In the genomic region with DNA sequence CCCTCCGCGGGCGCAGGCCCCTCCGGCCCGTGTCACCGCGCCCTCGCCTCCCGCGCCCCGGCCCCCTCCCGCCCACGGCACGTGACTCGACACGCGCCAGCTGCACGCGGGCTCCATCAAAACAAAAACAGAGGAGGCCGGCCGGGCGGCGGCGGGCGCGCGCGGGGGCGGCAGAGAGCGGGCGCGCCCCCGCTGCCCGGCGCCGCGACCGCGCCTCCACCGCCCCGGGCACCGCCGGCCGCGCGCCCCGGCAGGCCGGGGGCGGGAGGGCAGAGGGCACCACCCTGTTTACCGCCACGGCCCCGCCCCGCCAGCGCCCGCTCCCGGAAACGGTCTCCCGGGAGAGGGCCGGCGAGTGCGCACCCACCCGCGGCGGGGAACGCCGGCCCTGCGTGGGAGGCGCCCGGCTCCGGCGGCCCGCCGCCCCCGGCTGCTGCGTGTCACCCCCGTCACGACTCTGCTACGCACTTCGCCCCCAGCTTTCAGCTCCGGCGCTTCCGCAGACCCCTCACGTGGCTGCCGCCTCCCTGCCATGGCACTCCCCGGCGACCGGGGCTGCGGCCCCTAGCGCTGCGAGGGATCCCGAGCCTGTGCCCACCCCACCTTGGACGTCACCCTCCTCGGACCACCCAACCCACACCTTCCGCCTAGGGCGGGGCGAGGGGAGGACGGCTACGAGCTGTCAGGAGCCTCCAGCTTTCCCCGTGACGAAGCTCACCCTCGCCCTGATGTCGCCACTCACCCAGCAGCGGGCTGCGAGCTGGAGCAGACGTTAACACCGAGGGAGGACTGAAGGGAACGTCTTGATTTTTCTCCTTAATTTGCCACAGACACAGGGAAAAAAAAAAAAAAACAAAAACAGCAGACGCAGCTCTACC, we compare ENCODE assay signal across 1 cellular context.
TF ChIP-seq lines count a peak whose summit lies in the region.

No MANE protein-coding gene starts in this region.

TF ChIP-seq in K562, 482 proteins besides CTCF, POLR2A, EP300 and RAD21 (continued from another document and continues in another):
- TF ChIP-seq, protein P1, sequence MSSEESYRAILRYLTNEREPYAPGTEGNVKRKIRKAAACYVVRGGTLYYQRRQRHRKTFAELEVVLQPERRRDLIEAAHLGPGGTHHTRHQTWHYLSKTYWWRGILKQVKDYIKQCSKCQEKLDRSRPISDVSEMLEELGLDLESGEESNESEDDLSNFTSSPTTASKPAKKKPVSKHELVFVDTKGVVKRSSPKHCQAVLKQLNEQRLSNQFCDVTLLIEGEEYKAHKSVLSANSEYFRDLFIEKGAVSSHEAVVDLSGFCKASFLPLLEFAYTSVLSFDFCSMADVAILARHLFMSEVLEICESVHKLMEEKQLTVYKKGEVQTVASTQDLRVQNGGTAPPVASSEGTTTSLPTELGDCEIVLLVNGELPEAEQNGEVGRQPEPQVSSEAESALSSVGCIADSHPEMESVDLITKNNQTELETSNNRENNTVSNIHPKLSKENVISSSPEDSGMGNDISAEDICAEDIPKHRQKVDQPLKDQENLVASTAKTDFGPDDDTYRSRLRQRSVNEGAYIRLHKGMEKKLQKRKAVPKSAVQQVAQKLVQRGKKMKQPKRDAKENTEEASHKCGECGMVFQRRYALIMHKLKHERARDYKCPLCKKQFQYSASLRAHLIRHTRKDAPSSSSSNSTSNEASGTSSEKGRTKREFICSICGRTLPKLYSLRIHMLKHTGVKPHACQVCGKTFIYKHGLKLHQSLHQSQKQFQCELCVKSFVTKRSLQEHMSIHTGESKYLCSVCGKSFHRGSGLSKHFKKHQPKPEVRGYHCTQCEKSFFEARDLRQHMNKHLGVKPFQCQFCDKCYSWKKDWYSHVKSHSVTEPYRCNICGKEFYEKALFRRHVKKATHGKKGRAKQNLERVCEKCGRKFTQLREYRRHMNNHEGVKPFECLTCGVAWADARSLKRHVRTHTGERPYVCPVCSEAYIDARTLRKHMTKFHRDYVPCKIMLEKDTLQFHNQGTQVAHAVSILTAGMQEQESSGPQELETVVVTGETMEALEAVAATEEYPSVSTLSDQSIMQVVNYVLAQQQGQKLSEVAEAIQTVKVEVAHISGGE (CRISPR knock-in tag; IDR thresholded peaks at IDR 0.05) = peak in 2 of 3 experiments; percentile 54 to 69; a peak in 3 of 6 replicates
- 0 out of 2 replicates have a peak, but pooled peaks have one; percentile 13 for TF ChIP-seq ZNF143 (CRISPR knock-in tag; IDR thresholded peaks at IDR 0.05)
- TF ChIP-seq, protein P2, sequence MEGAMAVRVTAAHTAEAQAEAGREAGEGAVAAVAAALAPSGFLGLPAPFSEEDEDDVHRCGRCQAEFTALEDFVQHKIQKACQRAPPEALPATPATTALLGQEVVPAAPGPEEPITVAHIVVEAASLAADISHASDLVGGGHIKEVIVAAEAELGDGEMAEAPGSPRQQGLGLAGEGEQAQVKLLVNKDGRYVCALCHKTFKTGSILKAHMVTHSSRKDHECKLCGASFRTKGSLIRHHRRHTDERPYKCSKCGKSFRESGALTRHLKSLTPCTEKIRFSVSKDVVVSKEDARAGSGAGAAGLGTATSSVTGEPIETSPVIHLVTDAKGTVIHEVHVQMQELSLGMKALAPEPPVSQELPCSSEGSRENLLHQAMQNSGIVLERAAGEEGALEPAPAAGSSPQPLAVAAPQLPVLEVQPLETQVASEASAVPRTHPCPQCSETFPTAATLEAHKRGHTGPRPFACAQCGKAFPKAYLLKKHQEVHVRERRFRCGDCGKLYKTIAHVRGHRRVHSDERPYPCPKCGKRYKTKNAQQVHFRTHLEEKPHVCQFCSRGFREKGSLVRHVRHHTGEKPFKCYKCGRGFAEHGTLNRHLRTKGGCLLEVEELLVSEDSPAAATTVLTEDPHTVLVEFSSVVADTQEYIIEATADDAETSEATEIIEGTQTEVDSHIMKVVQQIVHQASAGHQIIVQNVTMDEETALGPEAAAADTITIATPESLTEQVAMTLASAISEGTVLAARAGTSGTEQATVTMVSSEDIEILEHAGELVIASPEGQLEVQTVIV (CRISPR knock-in tag; IDR thresholded peaks at IDR 0.05; ENCODE audit: borderline replicate concordance) = no peak
- TF ChIP-seq NR2F6 (CRISPR knock-in tag; IDR thresholded peaks at IDR 0.05) = 0 out of 2 replicates have a peak, but pooled peaks have one; percentile 82
- TF ChIP-seq, protein P3, sequence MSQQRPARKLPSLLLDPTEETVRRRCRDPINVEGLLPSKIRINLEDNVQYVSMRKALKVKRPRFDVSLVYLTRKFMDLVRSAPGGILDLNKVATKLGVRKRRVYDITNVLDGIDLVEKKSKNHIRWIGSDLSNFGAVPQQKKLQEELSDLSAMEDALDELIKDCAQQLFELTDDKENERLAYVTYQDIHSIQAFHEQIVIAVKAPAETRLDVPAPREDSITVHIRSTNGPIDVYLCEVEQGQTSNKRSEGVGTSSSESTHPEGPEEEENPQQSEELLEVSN (IDR thresholded peaks at IDR 0.05; ENCODE audit: borderline replicate concordance in 1 of 2, extremely low read depth in 1 of 2, insufficient read depth in 1 of 2, insufficient read length in 1 of 2, low read depth in 1 of 2, low read length in 1 of 2, poor library complexity in 1 of 2, severe bottlenecking in 1 of 2) = peak; percentile 65 to 98
- no peak for TF ChIP-seq ZNF217 (CRISPR knock-in tag; IDR thresholded peaks at IDR 0.05)
- TF ChIP-seq, protein P4, sequence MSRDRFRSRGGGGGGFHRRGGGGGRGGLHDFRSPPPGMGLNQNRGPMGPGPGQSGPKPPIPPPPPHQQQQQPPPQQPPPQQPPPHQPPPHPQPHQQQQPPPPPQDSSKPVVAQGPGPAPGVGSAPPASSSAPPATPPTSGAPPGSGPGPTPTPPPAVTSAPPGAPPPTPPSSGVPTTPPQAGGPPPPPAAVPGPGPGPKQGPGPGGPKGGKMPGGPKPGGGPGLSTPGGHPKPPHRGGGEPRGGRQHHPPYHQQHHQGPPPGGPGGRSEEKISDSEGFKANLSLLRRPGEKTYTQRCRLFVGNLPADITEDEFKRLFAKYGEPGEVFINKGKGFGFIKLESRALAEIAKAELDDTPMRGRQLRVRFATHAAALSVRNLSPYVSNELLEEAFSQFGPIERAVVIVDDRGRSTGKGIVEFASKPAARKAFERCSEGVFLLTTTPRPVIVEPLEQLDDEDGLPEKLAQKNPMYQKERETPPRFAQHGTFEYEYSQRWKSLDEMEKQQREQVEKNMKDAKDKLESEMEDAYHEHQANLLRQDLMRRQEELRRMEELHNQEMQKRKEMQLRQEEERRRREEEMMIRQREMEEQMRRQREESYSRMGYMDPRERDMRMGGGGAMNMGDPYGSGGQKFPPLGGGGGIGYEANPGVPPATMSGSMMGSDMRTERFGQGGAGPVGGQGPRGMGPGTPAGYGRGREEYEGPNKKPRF (IDR thresholded peaks at IDR 0.05; ENCODE audit: low read depth, low read length) = no peak
- TF ChIP-seq, protein P5, sequence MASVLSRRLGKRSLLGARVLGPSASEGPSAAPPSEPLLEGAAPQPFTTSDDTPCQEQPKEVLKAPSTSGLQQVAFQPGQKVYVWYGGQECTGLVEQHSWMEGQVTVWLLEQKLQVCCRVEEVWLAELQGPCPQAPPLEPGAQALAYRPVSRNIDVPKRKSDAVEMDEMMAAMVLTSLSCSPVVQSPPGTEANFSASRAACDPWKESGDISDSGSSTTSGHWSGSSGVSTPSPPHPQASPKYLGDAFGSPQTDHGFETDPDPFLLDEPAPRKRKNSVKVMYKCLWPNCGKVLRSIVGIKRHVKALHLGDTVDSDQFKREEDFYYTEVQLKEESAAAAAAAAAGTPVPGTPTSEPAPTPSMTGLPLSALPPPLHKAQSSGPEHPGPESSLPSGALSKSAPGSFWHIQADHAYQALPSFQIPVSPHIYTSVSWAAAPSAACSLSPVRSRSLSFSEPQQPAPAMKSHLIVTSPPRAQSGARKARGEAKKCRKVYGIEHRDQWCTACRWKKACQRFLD (CRISPR knock-in tag; IDR thresholded peaks at IDR 0.05) = peak; percentile 98; the same call in 1 of the 2 replicates
- TF ChIP-seq FOXA1 (IDR thresholded peaks at IDR 0.05; ENCODE audit: borderline replicate concordance) = no peak
- peak; percentile 68 for TF ChIP-seq CCNT2 (IDR thresholded peaks at IDR 0.05; ENCODE audit: borderline replicate concordance, extremely low read depth, insufficient read length, low read depth, low read length)
- TF ChIP-seq, protein P6, sequence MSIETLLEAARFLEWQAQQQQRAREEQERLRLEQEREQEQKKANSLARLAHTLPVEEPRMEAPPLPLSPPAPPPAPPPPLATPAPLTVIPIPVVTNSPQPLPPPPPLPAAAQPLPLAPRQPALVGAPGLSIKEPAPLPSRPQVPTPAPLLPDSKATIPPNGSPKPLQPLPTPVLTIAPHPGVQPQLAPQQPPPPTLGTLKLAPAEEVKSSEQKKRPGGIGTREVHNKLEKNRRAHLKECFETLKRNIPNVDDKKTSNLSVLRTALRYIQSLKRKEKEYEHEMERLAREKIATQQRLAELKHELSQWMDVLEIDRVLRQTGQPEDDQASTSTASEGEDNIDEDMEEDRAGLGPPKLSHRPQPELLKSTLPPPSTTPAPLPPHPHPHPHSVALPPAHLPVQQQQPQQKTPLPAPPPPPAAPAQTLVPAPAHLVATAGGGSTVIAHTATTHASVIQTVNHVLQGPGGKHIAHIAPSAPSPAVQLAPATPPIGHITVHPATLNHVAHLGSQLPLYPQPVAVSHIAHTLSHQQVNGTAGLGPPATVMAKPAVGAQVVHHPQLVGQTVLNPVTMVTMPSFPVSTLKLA (conservative IDR thresholded peaks at IDR 0.05) = peak; percentile 75 to 90
- no peak for TF ChIP-seq ZNF140 (CRISPR knock-in tag; IDR thresholded peaks at IDR 0.05)
- TF ChIP-seq, protein P7, sequence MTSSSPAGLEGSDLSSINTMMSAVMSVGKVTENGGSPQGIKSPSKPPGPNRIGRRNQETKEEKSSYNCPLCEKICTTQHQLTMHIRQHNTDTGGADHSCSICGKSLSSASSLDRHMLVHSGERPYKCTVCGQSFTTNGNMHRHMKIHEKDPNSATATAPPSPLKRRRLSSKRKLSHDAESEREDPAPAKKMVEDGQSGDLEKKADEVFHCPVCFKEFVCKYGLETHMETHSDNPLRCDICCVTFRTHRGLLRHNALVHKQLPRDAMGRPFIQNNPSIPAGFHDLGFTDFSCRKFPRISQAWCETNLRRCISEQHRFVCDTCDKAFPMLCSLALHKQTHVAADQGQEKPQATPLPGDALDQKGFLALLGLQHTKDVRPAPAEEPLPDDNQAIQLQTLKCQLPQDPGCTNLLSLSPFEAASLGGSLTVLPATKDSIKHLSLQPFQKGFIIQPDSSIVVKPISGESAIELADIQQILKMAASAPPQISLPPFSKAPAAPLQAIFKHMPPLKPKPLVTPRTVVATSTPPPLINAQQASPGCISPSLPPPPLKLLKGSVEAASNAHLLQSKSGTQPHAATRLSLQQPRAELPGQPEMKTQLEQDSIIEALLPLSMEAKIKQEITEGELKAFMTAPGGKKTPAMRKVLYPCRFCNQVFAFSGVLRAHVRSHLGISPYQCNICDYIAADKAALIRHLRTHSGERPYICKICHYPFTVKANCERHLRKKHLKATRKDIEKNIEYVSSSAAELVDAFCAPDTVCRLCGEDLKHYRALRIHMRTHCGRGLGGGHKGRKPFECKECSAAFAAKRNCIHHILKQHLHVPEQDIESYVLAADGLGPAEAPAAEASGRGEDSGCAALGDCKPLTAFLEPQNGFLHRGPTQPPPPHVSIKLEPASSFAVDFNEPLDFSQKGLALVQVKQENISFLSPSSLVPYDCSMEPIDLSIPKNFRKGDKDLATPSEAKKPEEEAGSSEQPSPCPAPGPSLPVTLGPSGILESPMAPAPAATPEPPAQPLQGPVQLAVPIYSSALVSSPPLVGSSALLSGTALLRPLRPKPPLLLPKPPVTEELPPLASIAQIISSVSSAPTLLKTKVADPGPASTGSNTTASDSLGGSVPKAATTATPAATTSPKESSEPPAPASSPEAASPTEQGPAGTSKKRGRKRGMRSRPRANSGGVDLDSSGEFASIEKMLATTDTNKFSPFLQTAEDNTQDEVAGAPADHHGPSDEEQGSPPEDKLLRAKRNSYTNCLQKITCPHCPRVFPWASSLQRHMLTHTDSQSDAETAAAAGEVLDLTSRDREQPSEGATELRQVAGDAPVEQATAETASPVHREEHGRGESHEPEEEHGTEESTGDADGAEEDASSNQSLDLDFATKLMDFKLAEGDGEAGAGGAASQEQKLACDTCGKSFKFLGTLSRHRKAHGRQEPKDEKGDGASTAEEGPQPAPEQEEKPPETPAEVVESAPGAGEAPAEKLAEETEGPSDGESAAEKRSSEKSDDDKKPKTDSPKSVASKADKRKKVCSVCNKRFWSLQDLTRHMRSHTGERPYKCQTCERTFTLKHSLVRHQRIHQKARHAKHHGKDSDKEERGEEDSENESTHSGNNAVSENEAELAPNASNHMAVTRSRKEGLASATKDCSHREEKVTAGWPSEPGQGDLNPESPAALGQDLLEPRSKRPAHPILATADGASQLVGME (CRISPR knock-in tag; IDR thresholded peaks at IDR 0.05) = peak; percentile 96
- peak; percentile 40; the same call in 1 of the 2 replicates for TF ChIP-seq SMARCA4 (IDR thresholded peaks at IDR 0.05)
- TF ChIP-seq, protein P8, sequence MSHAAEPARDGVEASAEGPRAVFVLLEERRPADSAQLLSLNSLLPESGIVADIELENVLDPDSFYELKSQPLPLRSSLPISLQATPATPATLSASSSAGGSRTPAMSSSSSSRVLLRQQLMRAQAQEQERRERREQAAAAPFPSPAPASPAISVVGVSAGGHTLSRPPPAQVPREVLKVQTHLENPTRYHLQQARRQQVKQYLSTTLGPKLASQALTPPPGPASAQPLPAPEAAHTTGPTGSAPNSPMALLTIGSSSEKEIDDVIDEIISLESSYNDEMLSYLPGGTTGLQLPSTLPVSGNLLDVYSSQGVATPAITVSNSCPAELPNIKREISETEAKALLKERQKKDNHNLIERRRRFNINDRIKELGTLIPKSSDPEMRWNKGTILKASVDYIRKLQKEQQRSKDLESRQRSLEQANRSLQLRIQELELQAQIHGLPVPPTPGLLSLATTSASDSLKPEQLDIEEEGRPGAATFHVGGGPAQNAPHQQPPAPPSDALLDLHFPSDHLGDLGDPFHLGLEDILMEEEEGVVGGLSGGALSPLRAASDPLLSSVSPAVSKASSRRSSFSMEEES (CRISPR knock-in tag; IDR thresholded peaks at IDR 0.05) = peak; percentile 26; the same call in 1 of the 2 replicates
- TF ChIP-seq ZNF717 (CRISPR knock-in tag; IDR thresholded peaks at IDR 0.05) = no peak
- TF ChIP-seq, protein P9, sequence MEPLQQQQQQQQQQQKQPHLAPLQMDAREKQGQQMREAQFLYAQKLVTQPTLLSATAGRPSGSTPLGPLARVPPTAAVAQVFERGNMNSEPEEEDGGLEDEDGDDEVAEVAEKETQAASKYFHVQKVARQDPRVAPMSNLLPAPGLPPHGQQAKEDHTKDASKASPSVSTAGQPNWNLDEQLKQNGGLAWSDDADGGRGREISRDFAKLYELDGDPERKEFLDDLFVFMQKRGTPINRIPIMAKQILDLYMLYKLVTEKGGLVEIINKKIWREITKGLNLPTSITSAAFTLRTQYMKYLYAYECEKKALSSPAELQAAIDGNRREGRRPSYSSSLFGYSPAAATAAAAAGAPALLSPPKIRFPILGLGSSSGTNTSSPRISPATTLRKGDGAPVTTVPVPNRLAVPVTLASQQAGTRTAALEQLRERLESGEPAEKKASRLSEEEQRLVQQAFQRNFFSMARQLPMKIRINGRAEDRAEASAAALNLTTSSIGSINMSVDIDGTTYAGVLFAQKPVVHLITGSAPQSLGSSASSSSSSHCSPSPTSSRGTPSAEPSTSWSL (CRISPR knock-in tag; IDR thresholded peaks at IDR 0.05; ENCODE audit: borderline replicate concordance) = peak; percentile 81; the same call in 1 of the 2 replicates
- TF ChIP-seq JUN (IDR thresholded peaks at IDR 0.05; ENCODE audit: borderline replicate concordance, low read depth, low read length) = no peak
- no peak; the same call in none of the 2 replicates for TF ChIP-seq JUN (CRISPR knock-in tag; IDR thresholded peaks at IDR 0.05; ENCODE audit: borderline replicate concordance)
- peak; percentile 17; the same call in 1 of the 2 replicates for TF ChIP-seq LCOR (CRISPR knock-in tag; IDR thresholded peaks at IDR 0.05)
- peak; percentile 48; the same call in 1 of the 2 replicates for TF ChIP-seq ATF7 (IDR thresholded peaks at IDR 0.05)
- no peak for TF ChIP-seq NUFIP1 (IDR thresholded peaks at IDR 0.05; ENCODE audit: partially characterized antibody)
- TF ChIP-seq RBFOX2 (IDR thresholded peaks at IDR 0.05; ENCODE audit: low read depth, low read length) = peak; percentile 96
